Comparison of ENCODE assay signal across 1 cellular context in the genomic region with DNA sequence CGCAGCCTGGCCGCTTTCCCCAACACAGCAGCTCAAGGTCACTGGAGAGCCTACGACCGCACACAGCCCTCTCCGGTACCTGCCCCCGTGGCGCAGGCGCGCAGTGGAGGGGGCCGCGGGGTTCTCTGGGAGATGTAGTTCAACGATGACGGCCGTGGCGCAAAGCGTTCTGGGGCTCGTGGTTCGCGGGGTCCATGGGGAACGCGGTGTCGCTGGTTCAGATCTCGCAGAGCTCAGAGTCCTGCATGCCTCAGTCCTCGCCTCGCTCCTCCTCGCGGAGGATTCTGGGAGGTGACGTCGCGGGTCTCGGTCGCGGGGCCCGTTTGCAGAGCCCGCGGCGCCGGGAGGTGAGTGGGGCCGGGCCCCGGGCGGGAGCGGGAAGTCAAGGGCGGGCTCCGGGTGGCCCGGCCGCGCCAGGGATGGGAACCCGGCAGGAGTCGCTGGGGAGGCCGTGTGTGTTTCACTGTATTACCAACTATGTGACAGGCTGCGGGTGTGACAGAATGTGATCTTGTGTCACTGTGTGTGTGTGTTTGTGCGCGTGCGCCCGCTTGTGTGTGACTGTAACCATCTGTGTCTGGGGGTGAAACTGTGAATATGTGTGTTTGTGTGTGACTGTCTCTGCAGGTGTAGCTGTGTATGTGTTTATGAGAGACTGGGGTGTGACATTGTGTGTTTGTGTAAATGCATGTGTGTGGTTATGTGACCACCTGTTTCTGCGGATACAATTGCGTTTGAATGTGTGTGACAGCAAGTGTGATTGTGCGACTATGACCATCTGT.
TF ChIP-seq lines count a peak whose summit lies in the region.

A gene (plus strand): TSS at position 220 of the 782 bp plus-strand sequence. CDS start 3,100 bp downstream, outside the sequence.

TF ChIP-seq in HCT116, 20 proteins besides CTCF, POLR2A, EP300 and RAD21 (continued from another document):
- TF ChIP-seq, protein P1, sequence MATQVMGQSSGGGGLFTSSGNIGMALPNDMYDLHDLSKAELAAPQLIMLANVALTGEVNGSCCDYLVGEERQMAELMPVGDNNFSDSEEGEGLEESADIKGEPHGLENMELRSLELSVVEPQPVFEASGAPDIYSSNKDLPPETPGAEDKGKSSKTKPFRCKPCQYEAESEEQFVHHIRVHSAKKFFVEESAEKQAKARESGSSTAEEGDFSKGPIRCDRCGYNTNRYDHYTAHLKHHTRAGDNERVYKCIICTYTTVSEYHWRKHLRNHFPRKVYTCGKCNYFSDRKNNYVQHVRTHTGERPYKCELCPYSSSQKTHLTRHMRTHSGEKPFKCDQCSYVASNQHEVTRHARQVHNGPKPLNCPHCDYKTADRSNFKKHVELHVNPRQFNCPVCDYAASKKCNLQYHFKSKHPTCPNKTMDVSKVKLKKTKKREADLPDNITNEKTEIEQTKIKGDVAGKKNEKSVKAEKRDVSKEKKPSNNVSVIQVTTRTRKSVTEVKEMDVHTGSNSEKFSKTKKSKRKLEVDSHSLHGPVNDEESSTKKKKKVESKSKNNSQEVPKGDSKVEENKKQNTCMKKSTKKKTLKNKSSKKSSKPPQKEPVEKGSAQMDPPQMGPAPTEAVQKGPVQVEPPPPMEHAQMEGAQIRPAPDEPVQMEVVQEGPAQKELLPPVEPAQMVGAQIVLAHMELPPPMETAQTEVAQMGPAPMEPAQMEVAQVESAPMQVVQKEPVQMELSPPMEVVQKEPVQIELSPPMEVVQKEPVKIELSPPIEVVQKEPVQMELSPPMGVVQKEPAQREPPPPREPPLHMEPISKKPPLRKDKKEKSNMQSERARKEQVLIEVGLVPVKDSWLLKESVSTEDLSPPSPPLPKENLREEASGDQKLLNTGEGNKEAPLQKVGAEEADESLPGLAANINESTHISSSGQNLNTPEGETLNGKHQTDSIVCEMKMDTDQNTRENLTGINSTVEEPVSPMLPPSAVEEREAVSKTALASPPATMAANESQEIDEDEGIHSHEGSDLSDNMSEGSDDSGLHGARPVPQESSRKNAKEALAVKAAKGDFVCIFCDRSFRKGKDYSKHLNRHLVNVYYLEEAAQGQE (IDR thresholded peaks at IDR 0.05; ENCODE audit: low read depth) = no peak
- TF ChIP-seq ZNF274 (IDR thresholded peaks at IDR 0.05; ENCODE audit: low read depth, low read length) = no peak
- TF ChIP-seq ZFX (IDR thresholded peaks at IDR 0.05) = peak; percentile 23; the same call in 1 of the 2 replicates
- TF ChIP-seq JUND (IDR thresholded peaks at IDR 0.05) = no peak
- peak; percentile 29 for TF ChIP-seq CBX3 (IDR thresholded peaks at IDR 0.05; ENCODE audit: low read depth)
- peak; percentile 26 for TF ChIP-seq TCF7L2 (IDR thresholded peaks at IDR 0.05; ENCODE audit: borderline replicate concordance, extremely low read depth, insufficient read depth, insufficient read length)
- no peak for TF ChIP-seq SP1 (IDR thresholded peaks at IDR 0.05; ENCODE audit: low read depth)
- TF ChIP-seq SIN3A (IDR thresholded peaks at IDR 0.05; ENCODE audit: low read depth) = no peak
- TF ChIP-seq FOSL1 (IDR thresholded peaks at IDR 0.05; ENCODE audit: low read depth) = no peak
- TF ChIP-seq EGR1 (IDR thresholded peaks at IDR 0.05; ENCODE audit: low read depth) = no peak
- TF ChIP-seq, protein P2, sequence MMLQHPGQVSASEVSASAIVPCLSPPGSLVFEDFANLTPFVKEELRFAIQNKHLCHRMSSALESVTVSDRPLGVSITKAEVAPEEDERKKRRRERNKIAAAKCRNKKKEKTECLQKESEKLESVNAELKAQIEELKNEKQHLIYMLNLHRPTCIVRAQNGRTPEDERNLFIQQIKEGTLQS (IDR thresholded peaks at IDR 0.05) = no peak
- TF ChIP-seq SRF (IDR thresholded peaks at IDR 0.05; ENCODE audit: low read depth) = no peak
- TF ChIP-seq POLR2AphosphoS5 (IDR thresholded peaks at IDR 0.05; ENCODE audit: low read depth, low read length) = peak; percentile 48; the same call in 1 of the 2 replicates
- TF ChIP-seq ELF1 (IDR thresholded peaks at IDR 0.05; ENCODE audit: borderline replicate concordance, low read depth) = no peak
- no peak for TF ChIP-seq CEBPB (IDR thresholded peaks at IDR 0.05; ENCODE audit: low read depth)
